20 cellular contexts compared by ENCODE assay signal in the genomic region with DNA sequence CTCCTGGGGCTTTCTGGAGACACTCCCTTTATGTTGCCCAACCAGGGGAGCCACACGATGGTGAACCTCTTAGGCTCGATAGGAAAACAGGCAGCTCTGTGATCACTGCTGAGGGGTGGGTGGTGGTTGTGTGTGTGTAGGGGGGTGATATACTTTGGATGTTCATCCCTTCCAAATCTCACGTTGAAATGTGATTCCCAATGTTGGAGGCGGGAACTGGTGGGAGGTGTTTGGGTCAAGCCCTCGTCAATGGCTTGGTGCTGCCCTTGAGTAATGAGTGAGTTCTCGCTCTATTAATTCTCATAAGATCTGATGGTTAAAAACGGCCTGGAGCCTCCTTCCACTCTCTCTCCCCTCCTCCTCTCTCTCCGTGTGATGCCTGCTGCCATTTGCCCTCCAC.
DNase-seq lines count a peak whose midpoint lies in the region; ATAC-seq and TF ChIP-seq lines count a peak whose summit lies in the region.
"Had no signal": no experiment of that assay in that cellular context is flagged by ENCODE, and none has a peak within 500 bp of the region (broad histone marks: within the 10 kb centered on the region; RNA-seq: fewer than 3 reads in every experiment).

No MANE protein-coding gene starts in this region.

- no peaks in the 10 kb centered on the region for H3K4me1 ChIP-seq in HEK293 (ENCODE audit: control insufficient read depth, insufficient read depth, low read length)
- H3K4me1 ChIP-seq in tibial nerve: no peaks in the 10 kb centered on the region
- H3K4me1 ChIP-seq in lower lobe of right lung: no peaks in the 10 kb centered on the region
- H3K4me1 ChIP-seq: BE2C, BLaER1, Caco-2 had no signal

- intact Hi-C loops in lower lobe of right lung (cut with DNase I): no loop called here

- POLR2A ChIA-PET in HEK293 (lab: Yijun Ruan, JAX): no interaction called here

- no peak overlapping the region for H3K27ac ChIP-seq in HEK293 (ENCODE audit: extremely low read depth, low read depth, low read length)
- peak overlapping the region; percentile 63 for H3K27ac ChIP-seq in KOPT-K1 (ENCODE audit: low read depth, low read length, poor library complexity, severe bottlenecking)
- H3K27ac ChIP-seq in tibial nerve: no peak overlapping the region
- no peak overlapping the region for H3K27ac ChIP-seq in lower lobe of right lung
- H3K27ac ChIP-seq: BLaER1 had no signal

- H3K4me3 ChIP-seq in HEK293 (ENCODE audit: low read depth, low read length) (no peak overlapping the region), tibial nerve (no peak overlapping the region), lower lobe of right lung (no peak overlapping the region)
- H3K4me3 ChIP-seq: BLaER1 had no signal

- H3K36me3 Mint-ChIP-seq in osteocyte (ENCODE audit: unreplicated experiment): no peaks in the 10 kb centered on the region
- H3K36me3 Mint-ChIP-seq: CD14-positive monocyte; CD8-positive, alpha-beta T cell had no signal

- no peaks in the 10 kb centered on the region for H3K4me1 Mint-ChIP-seq in osteocyte (ENCODE audit: unreplicated experiment)
- H3K4me1 Mint-ChIP-seq: CD14-positive monocyte had no signal

- no peak for TF ChIP-seq EP300 in tibial nerve (IDR thresholded peaks at IDR 0.05)

- DNase-seq in islet precursor cell: peak; percentile 15
- DNase-seq in osteocyte (ENCODE audit: extremely low spot score, unreplicated experiment): peak; percentile 57
- DNase-seq in NCI-H187 (lab: John Stamatoyannopoulos, UW): no peak
- no peak for DNase-seq in tibial nerve (ENCODE audit: low spot score in 2 of 2)
- no peak for DNase-seq in lower lobe of right lung
- no peak for DNase-seq in CD1c-positive myeloid dendritic cell (ENCODE audit: extremely low spot score)
- DNase-seq: 8988T; ACHN; BE2C; C1 segment of cervical spinal cord; Caco-2; Calu3; CD4-positive, alpha-beta T cell; CD8-positive, alpha-beta T cell; DMS79 treated with DMSO at 0.1 percent for 48 hours; GF-D8 had no signal

- peaks cover 4% of the 10 kb centered on the region for H3K9me3 Mint-ChIP-seq in osteocyte (ENCODE audit: unreplicated experiment)
- H3K9me3 Mint-ChIP-seq: CD4-positive, alpha-beta T cell; CD8-positive, alpha-beta T cell had no signal

- 68 to 76% methylated on average over 8 of the region's 8 CpGs for WGBS in tibial nerve, 2 donors

- CTCF ChIA-PET in HEK293 (lab: Yijun Ruan, JAX): no interaction called here

- H3K4me3 Mint-ChIP-seq in osteocyte (ENCODE audit: unreplicated experiment): no peak overlapping the region
- H3K4me3 Mint-ChIP-seq: CD14-positive monocyte; CD4-positive, alpha-beta T cell; CD8-positive, alpha-beta T cell had no signal

- no peak overlapping the region for H3K27ac Mint-ChIP-seq in osteocyte (ENCODE audit: unreplicated experiment)
- H3K27ac Mint-ChIP-seq: CD14-positive monocyte; CD4-positive, alpha-beta T cell; CD8-positive, alpha-beta T cell had no signal

- H3K36me3 ChIP-seq in HEK293 (ENCODE audit: control insufficient read depth in 2 of 2, insufficient read depth in 1 of 2, low read length in 2 of 2): no peaks in the 10 kb centered on the region
- H3K36me3 ChIP-seq in KOPT-K1 (ENCODE audit: insufficient read depth, low read length): no peaks in the 10 kb centered on the region
- no peaks in the 10 kb centered on the region for H3K36me3 ChIP-seq in tibial nerve
- H3K36me3 ChIP-seq in lower lobe of right lung: no peaks in the 10 kb centered on the region
- H3K36me3 ChIP-seq: BE2C, BLaER1 had no signal

- no peaks in the 10 kb centered on the region for H3K9me3 ChIP-seq in HEK293 (ENCODE audit: control insufficient read depth, insufficient read depth, low read depth, low read length)
- no peaks in the 10 kb centered on the region for H3K9me3 ChIP-seq in KOPT-K1 (ENCODE audit: insufficient read depth, low read length, poor library complexity, severe bottlenecking)
- H3K9me3 ChIP-seq in tibial nerve: peaks cover 0 to 4% (median 0%) of the 10 kb centered on the region in 4 donors
- H3K9me3 ChIP-seq in lower lobe of right lung: no peaks in the 10 kb centered on the region
- H3K9me3 ChIP-seq: BE2C, BLaER1 had no signal

- no peak for TF ChIP-seq POLR2A in tibial nerve (IDR thresholded peaks at IDR 0.05)

- no peaks in the 10 kb centered on the region for H3K27me3 Mint-ChIP-seq in osteocyte (ENCODE audit: unreplicated experiment)

- no peak for TF ChIP-seq CTCF in HEK293 (tag by site-specific recombination; IDR thresholded peaks at IDR 0.05)
- no peak for TF ChIP-seq CTCF in osteocyte (IDR thresholded peaks at IDR 0.05)
- no peak for TF ChIP-seq CTCF in tibial nerve (IDR thresholded peaks at IDR 0.05)
- no peak for TF ChIP-seq CTCF in lower lobe of right lung (IDR thresholded peaks at IDR 0.05)

- no peak for ATAC-seq in lower lobe of right lung
- ATAC-seq: CD8-positive, alpha-beta T cell had no signal

- H3K27me3 ChIP-seq in tibial nerve (no peaks in the 10 kb centered on the region), lower lobe of right lung (ENCODE audit: low read depth) (peaks cover 3% of the 10 kb centered on the region)
- H3K27me3 ChIP-seq: BLaER1 had no signal

TF ChIP-seq in HEK293, 187 proteins besides CTCF, POLR2A, EP300 and RAD21:
- no peak for TF ChIP-seq GLIS2 (tag by site-specific recombination; IDR thresholded peaks at IDR 0.05)
- TF ChIP-seq ZFHX2 (tag by site-specific recombination; conservative IDR thresholded peaks at IDR 0.05): peak; percentile 22; the same call in 1 of the 2 replicates
- TF ChIP-seq ZNF785 (tag by site-specific recombination; IDR thresholded peaks at IDR 0.05): no peak

Comparison
In these comparisons a context has a peak if more than half of its experiments do, and no peak if none do; other contexts are left out.
1. DNase-seq: peak in islet precursor cell (single experiment) and osteocyte (single experiment); none in NCI-H187 (0 of 2), tibial nerve (0 of 2), lower lobe of right lung (single experiment) and CD1c-positive myeloid dendritic cell (single experiment).